Comparison of ENCODE assay signal across 9 cellular contexts in the genomic region with DNA sequence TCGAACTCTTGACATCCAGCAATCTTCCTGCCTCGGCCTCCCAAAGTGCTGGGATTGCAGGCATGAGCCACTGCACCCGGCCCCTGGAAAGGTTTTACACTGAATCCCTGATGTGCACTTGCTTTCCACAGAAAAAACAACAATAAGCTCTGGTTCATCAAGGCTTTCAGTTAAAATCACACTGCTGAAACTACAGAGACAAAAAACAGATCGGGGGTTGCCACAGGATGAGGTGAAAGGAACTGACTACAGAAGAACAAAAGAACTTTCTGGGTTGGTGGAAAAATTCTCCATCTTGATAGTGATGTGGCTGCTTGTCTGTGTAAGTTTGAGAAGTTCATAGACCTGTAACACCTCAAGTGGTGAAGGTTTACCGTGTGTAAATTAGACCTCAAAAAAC. TPM values are rescaled to one million over a fixed set of nuclear protein-coding genes. Genes with fewer than 3 reads are reported as not detected.
DNase-seq lines count a peak whose midpoint lies in the region; ATAC-seq, FAIRE-seq and TF ChIP-seq lines count a peak whose summit lies in the region.
"Had no signal": no experiment of that assay in that cellular context is flagged by ENCODE, and none has a peak within 500 bp of the region (broad histone marks: within the 10 kb centered on the region; RNA-seq: fewer than 3 reads in every experiment).

No MANE protein-coding gene starts in this region.

- FAIRE-seq in astrocyte (lab: Jason Lieb, UNC) = no peak

- no peak for ATAC-seq in GM18519 (IDR thresholded peaks at IDR 0.05; ENCODE audit: low FRiP score, unreplicated experiment)

- H3K79me2 ChIP-seq in astrocyte (ENCODE audit: insufficient read depth, low read length) = peaks cover 61% of the 10 kb centered on the region

- H3K27ac ChIP-seq in astrocyte (ENCODE audit: low read depth, low read length) = no peak overlapping the region

- no peaks in the 10 kb centered on the region for H3K9me3 ChIP-seq in astrocyte (ENCODE audit: insufficient read depth, low read depth, low read length)

- H3K9ac ChIP-seq in astrocyte (ENCODE audit: low read length) = no peak overlapping the region

- H3K27me3 Mint-ChIP-seq in astrocyte (ENCODE audit: low read depth, unreplicated experiment) (no peaks in the 10 kb centered on the region), mesothelial cell of epicardium (ENCODE audit: low read depth) (no peaks in the 10 kb centered on the region)

- H3K36me3 Mint-ChIP-seq in astrocyte (ENCODE audit: low read depth, unreplicated experiment) (peaks cover 3% of the 10 kb centered on the region), mesothelial cell of epicardium (peaks cover 11% of the 10 kb centered on the region)

- no peak for TF ChIP-seq CTCF in astrocyte (IDR thresholded peaks at IDR 0.05; ENCODE audit: insufficient read depth, low read depth, low read length)
- no peak for TF ChIP-seq CTCF in mesothelial cell of epicardium (IDR thresholded peaks at IDR 0.05; ENCODE audit: unreplicated experiment)
- TF ChIP-seq CTCF in foreskin fibroblast (IDR thresholded peaks at IDR 0.05; ENCODE audit: low read depth, low read length) = no peak

- DNase-seq in CD1c-positive myeloid dendritic cell (ENCODE audit: extremely low spot score) (peak; percentile 45), T follicular helper cell (ENCODE audit: low read depth) (peak; percentile 48), astrocyte (ENCODE audit: low read depth) (no peak), mesothelial cell of epicardium (ENCODE audit: low spot score in 2 of 2, unreplicated experiment in 2 of 2) (no peak), SIG-M5 (lab: John Stamatoyannopoulos, UW) (no peak), foreskin fibroblast (no peak), NCI-H1105 treated with DMSO at 0.1 percent for 48 hours (lab: John Stamatoyannopoulos, UW) (no peak)
- DNase-seq: NCI-H2171 had no signal

- H3K9me3 Mint-ChIP-seq in astrocyte (ENCODE audit: unreplicated experiment) (no peaks in the 10 kb centered on the region), mesothelial cell of epicardium (no peaks in the 10 kb centered on the region)

- H4K20me1 ChIP-seq in astrocyte (ENCODE audit: insufficient read depth, low read length) = peaks cover 59% of the 10 kb centered on the region

- H3K27ac Mint-ChIP-seq in astrocyte (ENCODE audit: unreplicated experiment) (peak overlapping the region; percentile 41), mesothelial cell of epicardium (peak overlapping the region; percentile 95)

- H3K4me3 Mint-ChIP-seq in astrocyte (ENCODE audit: unreplicated experiment) = peak overlapping the region; percentile 88
- H3K4me3 Mint-ChIP-seq in mesothelial cell of epicardium = peak overlapping the region; percentile 88

- peaks cover 12% of the 10 kb centered on the region for H3K4me1 ChIP-seq in astrocyte (ENCODE audit: insufficient read depth, low read length)

- H3K36me3 ChIP-seq in astrocyte (ENCODE audit: insufficient read depth, low read length) = peaks cover 11% of the 10 kb centered on the region

- H3K27me3 ChIP-seq in astrocyte (ENCODE audit: insufficient read depth, low read length) = no peaks in the 10 kb centered on the region

- peak overlapping the region; percentile 91 for H3K4me2 ChIP-seq in astrocyte (ENCODE audit: low read length)

- no peak overlapping the region for H2AFZ ChIP-seq in astrocyte (ENCODE audit: low read depth, low read length)

- H3K4me3 ChIP-seq in astrocyte (ENCODE audit: insufficient read depth, low read depth, low read length) = no peak overlapping the region
- H3K4me3 ChIP-seq in foreskin fibroblast (ENCODE audit: low read depth in 1 of 2, low read length in 2 of 2) = no peak overlapping the region

- H3K4me1 Mint-ChIP-seq in astrocyte (ENCODE audit: low read depth, unreplicated experiment) = peaks cover 32% of the 10 kb centered on the region
- peaks cover 38% of the 10 kb centered on the region for H3K4me1 Mint-ChIP-seq in mesothelial cell of epicardium

RNA-seq across cellular contexts. Expression of a gene that starts 2.9 kb away (rescaled TPM):
- total RNA-seq in astrocyte (34.5 and 35.0 TPM in 2 replicates), mesothelial cell of epicardium (20.8 to 28.1 TPM (median 24.7 TPM) in 3 replicates)

RNA-seq across cellular contexts. Expression of a gene that starts 42.1 kb away (rescaled TPM):
- total RNA-seq in astrocyte = 26.6 and 29.7 TPM in 2 replicates
- 37.5 to 40.3 TPM (median 38.5 TPM) in 3 replicates for total RNA-seq in mesothelial cell of epicardium

RNA-seq across cellular contexts. Expression of a gene that starts 58.2 kb away (rescaled TPM):
- total RNA-seq in astrocyte = not detected in 2 replicates
- not detected in 3 replicates for total RNA-seq in mesothelial cell of epicardium

Comparison
In these comparisons a context has a peak if more than half of its experiments do, and no peak if none do; other contexts are left out.
1. DNase-seq: peak in CD1c-positive myeloid dendritic cell (single experiment) and T follicular helper cell (single experiment); none in astrocyte (single experiment), mesothelial cell of epicardium (0 of 2), SIG-M5 (single experiment), foreskin fibroblast (0 of 2) and NCI-H1105 treated with DMSO at 0.1 percent for 48 hours (single experiment).